20 cellular contexts compared by ENCODE assay signal in the genomic region with DNA sequence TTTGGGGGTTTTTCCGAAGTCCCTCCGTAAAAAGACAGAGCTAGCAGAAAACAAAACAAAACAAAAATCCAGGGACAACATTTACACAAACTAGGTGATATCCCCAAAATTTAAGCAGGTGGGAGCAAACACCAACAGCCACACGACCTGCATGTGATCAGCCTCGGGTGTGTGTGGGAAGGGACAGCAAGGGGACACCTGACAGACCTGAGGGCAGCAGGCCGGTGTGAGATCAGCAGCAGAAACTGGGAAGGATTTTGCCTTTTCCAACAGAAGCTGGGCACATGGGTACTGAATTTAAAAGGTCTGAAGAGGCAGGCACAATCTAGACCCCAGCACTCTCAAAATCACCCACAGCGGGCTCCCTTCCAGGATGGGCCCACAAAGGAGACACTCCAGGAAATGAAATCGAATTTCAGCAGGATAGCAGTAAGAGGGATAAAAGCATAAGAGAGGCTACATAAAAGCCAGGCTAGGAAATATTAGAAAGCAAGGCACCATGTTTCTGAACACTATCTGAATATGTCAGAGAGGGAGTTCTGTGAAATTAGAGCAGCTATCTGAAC. TPM values are rescaled to one million over a fixed set of nuclear protein-coding genes. Genes with fewer than 3 reads are reported as not detected.
DNase-seq lines count a peak whose midpoint lies in the region; ATAC-seq, FAIRE-seq and TF ChIP-seq lines count a peak whose summit lies in the region.
"Had no signal": no experiment of that assay in that cellular context is flagged by ENCODE, and none has a peak within 500 bp of the region (broad histone marks: within the 10 kb centered on the region; RNA-seq: fewer than 3 reads in every experiment).

No MANE protein-coding gene starts in this region.

- TF ChIP-seq CTCF in HepG2 (CRISPR knock-in tag; IDR thresholded peaks at IDR 0.05), result no peak
- TF ChIP-seq CTCF in right lobe of liver (IDR thresholded peaks at IDR 0.05), result no peak
- TF ChIP-seq CTCF in brain (conservative IDR thresholded peaks at IDR 0.05), result no peak
- TF ChIP-seq CTCF in neural progenitor cell (IDR thresholded peaks at IDR 0.05), result no peak

- H3K4me2 ChIP-seq in HepG2 (ENCODE audit: low read depth, low read length) (no peak overlapping the region), neural progenitor cell (no peak overlapping the region)

- TF ChIP-seq RAD21 in HepG2 (CRISPR knock-in tag; IDR thresholded peaks at IDR 0.05), result no peak

- DNase-seq in HepG2 (ENCODE audit: low spot score) (no peak), right lobe of liver (no peak), neural progenitor cell (ENCODE audit: low spot score) (no peak), aorta (no peak)
- DNase-seq in activated T-helper 1 cell treated with anti-CD3 and anti-CD28 coated beads, Interleukin-12 subunit alpha, Interleukin-12 subunit beta, Interleukin-2, Interleukin-4 antibody, amounts not matched to agents 30 ng/mL and 10 ng/mL and 1 ng/mL, durations not matched to agents 14 hours and 24 hours and 36 hours (ENCODE audit: low spot score), result no peak
- DNase-seq: activated T-cell treated with anti-CD3 and anti-CD28 coated beads, Interleukin-2, amount 50 U/mL, for 1 hour; CD8-positive, alpha-beta memory T cell; central memory CD4-positive, alpha-beta T cell; EL; left colon; NCI-H187 treated with DMSO at 0.1 percent for 48 hours; NCI-H524 treated with DMSO at 0.1 percent for 48 hours; stimulated activated CD4-positive, alpha-beta T cell treated with anti-CD3 and anti-CD28 coated beads, Interleukin-12 subunit alpha, Interleukin-12 subunit beta, amount 100 ng/mL, for 4 hours; stimulated activated naive CD4-positive, alpha-beta T cell had no signal

- 93% methylated on average over 7 of the region's 7 CpGs for WGBS in HepG2 (ENCODE audit: low lambda C conversion rate)
- WGBS in right lobe of liver (ENCODE audit: insufficient coverage, low coverage, low lambda C conversion rate, missing lambda C conversion rate), result 67% methylated on average over 5 of the region's 7 CpGs
- WGBS in aorta, 2 donors, result 81 to 82% methylated on average over 7 of the region's 7 CpGs

- H2AFZ ChIP-seq in HepG2 (ENCODE audit: low read length) (no peak overlapping the region), neural progenitor cell (replicated peaks) (no peak overlapping the region)

- no TSS peak for BruUV-seq in HepG2 (replicated peaks; lab: Mats Ljungman, UMichigan)

- H3K9me3 Mint-ChIP-seq in brain (peaks cover 0 to 2% (median 0%) of the 10 kb centered on the region in 5 experiments), neural progenitor cell (no peaks in the 10 kb centered on the region)
- no peaks in the 10 kb centered on the region for H3K9me3 Mint-ChIP-seq in activated T-helper 1 cell treated with anti-CD3 and anti-CD28 coated beads, Interleukin-12 subunit alpha, Interleukin-12 subunit beta, Interleukin-2, Interleukin-4 antibody, amounts not matched to agents 30 ng/mL and 10 ng/mL and 1 ng/mL, durations not matched to agents 14 hours and 24 hours and 36 hours
- H3K9me3 Mint-ChIP-seq: CD8-positive, alpha-beta memory T cell had no signal

- H3K4me3 ChIP-seq in HepG2 (replicated peaks in 1 of 3; ENCODE audit: insufficient read depth in 1 of 3, low read depth in 2 of 3, low read length in 3 of 3) (no peak overlapping the region), right lobe of liver (no peak overlapping the region), neural progenitor cell (no peak overlapping the region), aorta (ENCODE audit: low read length in 2 of 2) (no peak overlapping the region)
- H3K4me3 ChIP-seq: vagina had no signal

- H3K27me3 ChIP-seq in HepG2 (ENCODE audit: control insufficient read depth in 1 of 2, insufficient read depth in 2 of 2, low read length in 2 of 2), result no peaks in the 10 kb centered on the region
- no peaks in the 10 kb centered on the region for H3K27me3 ChIP-seq in right lobe of liver
- no peaks in the 10 kb centered on the region for H3K27me3 ChIP-seq in neural progenitor cell
- H3K27me3 ChIP-seq in aorta (ENCODE audit: control insufficient read depth in 1 of 2, insufficient read depth in 2 of 2, low read length in 1 of 2), result no peaks in the 10 kb centered on the region
- H3K27me3 ChIP-seq: vagina had no signal

- H3F3A ChIP-seq in neural progenitor cell (ENCODE audit: low read depth), result peaks cover 29% of the 10 kb centered on the region

- intact Hi-C loops in HepG2 (cut with micrococcal nuclease; ENCODE audit: unreplicated experiment) (no loop called here), right lobe of liver (cut with DNase I) (no loop called here), aorta (cut with DNase I) (no loop called here)
- intact Hi-C loops in activated T-helper 1 cell treated with anti-CD3 and anti-CD28 coated beads, Interleukin-12 subunit alpha, Interleukin-12 subunit beta, Interleukin-2, Interleukin-4 antibody, amounts not matched to agents 30 ng/mL and 10 ng/mL and 1 ng/mL, durations not matched to agents 14 hours and 24 hours and 36 hours (cut with micrococcal nuclease), result no loop called here

- CTCF ChIA-PET in HepG2 (lab: Yijun Ruan, JAX; ENCODE audit: low intra/inter-chr PET ratio, low total read pairs), result no interaction called here

- H3K4me3 Mint-ChIP-seq in brain (no peak overlapping the region), neural progenitor cell (no peak overlapping the region)
- no peak overlapping the region for H3K4me3 Mint-ChIP-seq in activated T-helper 1 cell treated with anti-CD3 and anti-CD28 coated beads, Interleukin-12 subunit alpha, Interleukin-12 subunit beta, Interleukin-2, Interleukin-4 antibody, amounts not matched to agents 30 ng/mL and 10 ng/mL and 1 ng/mL, durations not matched to agents 14 hours and 24 hours and 36 hours
- H3K4me3 Mint-ChIP-seq: activated naive CD8-positive, alpha-beta T cell; CD8-positive, alpha-beta memory T cell had no signal

- H3K27me3 Mint-ChIP-seq in brain (no peaks in the 10 kb centered on the region), neural progenitor cell (ENCODE audit: insufficient read depth, low read depth) (no peaks in the 10 kb centered on the region)
- H3K27me3 Mint-ChIP-seq in activated T-helper 1 cell treated with anti-CD3 and anti-CD28 coated beads, Interleukin-12 subunit alpha, Interleukin-12 subunit beta, Interleukin-2, Interleukin-4 antibody, amounts not matched to agents 30 ng/mL and 10 ng/mL and 1 ng/mL, durations not matched to agents 14 hours and 24 hours and 36 hours (ENCODE audit: insufficient read depth), result no peaks in the 10 kb centered on the region
- H3K27me3 Mint-ChIP-seq: activated naive CD8-positive, alpha-beta T cell; CD8-positive, alpha-beta memory T cell had no signal

- POLR2A ChIA-PET in HepG2 (lab: Yijun Ruan, JAX), result no interaction called here

- no peak for TF ChIP-seq EP300 in HepG2 (IDR thresholded peaks at IDR 0.05; ENCODE audit: low read depth in 2 of 2, low read length in 2 of 2)
- no peak for TF ChIP-seq EP300 in HepG2 (CRISPR knock-in tag; IDR thresholded peaks at IDR 0.05; ENCODE audit: borderline replicate concordance)

- H3K36me3 ChIP-seq in HepG2 (replicated peaks in 1 of 2; ENCODE audit: control insufficient read depth in 1 of 2, insufficient read depth in 2 of 2, low read length in 2 of 2) (peaks cover 13 to 27% of the 10 kb centered on the region in 2 experiments), right lobe of liver (no peaks in the 10 kb centered on the region), neural progenitor cell (no peaks in the 10 kb centered on the region), aorta (ENCODE audit: control insufficient read depth in 1 of 2, insufficient read depth in 2 of 2, low read length in 1 of 2) (peaks cover 0 to 4% of the 10 kb centered on the region in 2 donors)

- peaks cover 28% of the 10 kb centered on the region for H3K79me2 ChIP-seq in HepG2 (ENCODE audit: insufficient read depth, low read length)
- peaks cover 44% of the 10 kb centered on the region for H3K79me2 ChIP-seq in neural progenitor cell (ENCODE audit: low read depth)

- TF ChIP-seq POLR2A in HepG2 (IDR thresholded peaks at IDR 0.05; ENCODE audit: insufficient read depth in 1 of 2, low read depth in 2 of 2, low read length in 2 of 2), result no peak
- no peak for TF ChIP-seq POLR2A in right lobe of liver (IDR thresholded peaks at IDR 0.05)

- H3K27ac ChIP-seq in HepG2 (ENCODE audit: extremely low read length, insufficient read depth, low read length), result peak overlapping the region; percentile 17
- no peak overlapping the region for H3K27ac ChIP-seq in right lobe of liver
- H3K27ac ChIP-seq in neural progenitor cell, result peak overlapping the region; percentile 75
- H3K27ac ChIP-seq in aorta (ENCODE audit: low read depth in 1 of 2, low read length in 2 of 2), result peak overlapping the region in 1 of 2 donors; percentile 1
- H3K27ac ChIP-seq: vagina had no signal

- H3K9ac ChIP-seq in HepG2 (ENCODE audit: insufficient read depth, low read depth, low read length) (no peak overlapping the region), neural progenitor cell (peak overlapping the region; percentile 29)

- H4K20me1 ChIP-seq in HepG2 (ENCODE audit: insufficient read depth, low read length) (0 out of 2 replicates have a peak, but pooled peaks cover 11% of the 10 kb centered on the region), neural progenitor cell (ENCODE audit: low read depth) (peaks cover 28% of the 10 kb centered on the region)

- H3K36me3 Mint-ChIP-seq in brain (peaks cover 50% of the 10 kb centered on the region), neural progenitor cell (peaks cover 22% of the 10 kb centered on the region)
- peaks cover 5% of the 10 kb centered on the region for H3K36me3 Mint-ChIP-seq in activated T-helper 1 cell treated with anti-CD3 and anti-CD28 coated beads, Interleukin-12 subunit alpha, Interleukin-12 subunit beta, Interleukin-2, Interleukin-4 antibody, amounts not matched to agents 30 ng/mL and 10 ng/mL and 1 ng/mL, durations not matched to agents 14 hours and 24 hours and 36 hours (ENCODE audit: low read depth)

- H3K9me3 ChIP-seq in HepG2 (ENCODE audit: low read length), result no peaks in the 10 kb centered on the region
- no peaks in the 10 kb centered on the region for H3K9me3 ChIP-seq in right lobe of liver
- H3K9me3 ChIP-seq in neural progenitor cell (ENCODE audit: low read depth), result no peaks in the 10 kb centered on the region
- H3K9me3 ChIP-seq in aorta (ENCODE audit: control insufficient read depth, low read length), result no peaks in the 10 kb centered on the region
- H3K9me3 ChIP-seq: vagina had no signal

- peaks cover 80% of the 10 kb centered on the region for H3K4me1 Mint-ChIP-seq in brain
- H3K4me1 Mint-ChIP-seq in neural progenitor cell, result peaks cover 54% of the 10 kb centered on the region
- no peaks in the 10 kb centered on the region for H3K4me1 Mint-ChIP-seq in activated T-helper 1 cell treated with anti-CD3 and anti-CD28 coated beads, Interleukin-12 subunit alpha, Interleukin-12 subunit beta, Interleukin-2, Interleukin-4 antibody, amounts not matched to agents 30 ng/mL and 10 ng/mL and 1 ng/mL, durations not matched to agents 14 hours and 24 hours and 36 hours (ENCODE audit: low read depth)
- H3K4me1 Mint-ChIP-seq: CD8-positive, alpha-beta memory T cell had no signal

- in situ Hi-C loops in HepG2 (cut with HindIII; ENCODE audit: extremely low pct_ligation_motif_present, low pct_unique_long_range_greater_than_20kb), result no loop called here

- no peak for FAIRE-seq in HepG2 (lab: Jason Lieb, UNC)
- FAIRE-seq: TTC549 had no signal

- peak overlapping the region in 4 of 5 experiments; percentile 20 to 96 (median 86) for H3K27ac Mint-ChIP-seq in brain
- peak overlapping the region; percentile 67 for H3K27ac Mint-ChIP-seq in neural progenitor cell
- H3K27ac Mint-ChIP-seq in activated T-helper 1 cell treated with anti-CD3 and anti-CD28 coated beads, Interleukin-12 subunit alpha, Interleukin-12 subunit beta, Interleukin-2, Interleukin-4 antibody, amounts not matched to agents 30 ng/mL and 10 ng/mL and 1 ng/mL, durations not matched to agents 14 hours and 24 hours and 36 hours, result no peak overlapping the region
- H3K27ac Mint-ChIP-seq: activated naive CD8-positive, alpha-beta T cell had no signal

- H3K4me1 ChIP-seq in HepG2 (ENCODE audit: insufficient read depth, low read length) (peaks cover 33% of the 10 kb centered on the region), right lobe of liver (peaks cover 0 to 18% (median 8%) of the 10 kb centered on the region in 4 donors), neural progenitor cell (peaks cover 34% of the 10 kb centered on the region), aorta (ENCODE audit: control insufficient read depth in 1 of 2, insufficient read depth in 2 of 2, low read length in 2 of 2) (peaks cover 0 to 8% of the 10 kb centered on the region in 2 donors)

- no peak for ATAC-seq in HepG2
- ATAC-seq in right lobe of liver, result no peak
- no peak for ATAC-seq in HG03469 (IDR thresholded peaks at IDR 0.05; ENCODE audit: unreplicated experiment)
- ATAC-seq in aorta (ENCODE audit: low FRiP score), result no peak
- ATAC-seq in HG02981 (IDR thresholded peaks at IDR 0.05; ENCODE audit: unreplicated experiment), result no peak
- ATAC-seq: left colon had no signal

RNA-seq across cellular contexts. Expression of a gene that starts 36.5 kb away (rescaled TPM):
- not detected in 2 replicates for total RNA-seq in HepG2 (2016; rRNA removed; fragmentation: Illumina TruSeq; extraction: Trizol)
- total RNA-seq in HepG2 (2016; cell fraction: cytosol; rRNA removed; fragmentation: Illumina TruSeq; extraction: Trizol; ENCODE audit: low read depth), result not detected in 2 replicates
- not detected in 2 replicates for total RNA-seq in HepG2 (2016; cell fraction: insoluble cytoplasmic fraction; rRNA removed; fragmentation: Illumina TruSeq; extraction: Trizol)
- total RNA-seq in HepG2 (2016; cell fraction: membrane; rRNA removed; fragmentation: Illumina TruSeq; extraction: Trizol), result not detected in 2 replicates
- total RNA-seq in HepG2 (2016; cell fraction: nucleus; rRNA removed; fragmentation: Illumina TruSeq; extraction: Trizol), result not detected in 2 replicates
- polyA plus RNA-seq in HepG2 (2011; rRNA removed), result 0.07 and 0.12 TPM in 2 replicates
- polyA plus RNA-seq in HepG2 (2011; cell fraction: cytosol; rRNA removed), result 0.07 and 0.08 TPM in 2 replicates
- polyA plus RNA-seq in HepG2 (2011; cell fraction: nucleus; rRNA removed), result 0.14 and 0.16 TPM in 2 replicates
- polyA plus RNA-seq in HepG2 (2012), result not detected in 2 replicates
- polyA plus RNA-seq in HepG2 (2016; cell fraction: cytosol; fragmentation: Illumina TruSeq; extraction: Trizol; ENCODE audit: low read depth), result not detected in 2 replicates
- 0.10 TPM in 1 of 2 replicates, not detected in the other for polyA plus RNA-seq in HepG2 (2016; cell fraction: insoluble cytoplasmic fraction; fragmentation: Illumina TruSeq; extraction: Trizol; ENCODE audit: low read depth)
- not detected in 2 replicates for polyA plus RNA-seq in HepG2 (2016; cell fraction: membrane; fragmentation: Illumina TruSeq; extraction: Trizol; ENCODE audit: low read depth)
- polyA plus RNA-seq in HepG2 (2016; cell fraction: nucleus; fragmentation: Illumina TruSeq; extraction: Trizol; ENCODE audit: insufficient read depth, low read depth), result not detected in 2 replicates
- polyA minus RNA-seq in HepG2 (2011; rRNA and poly(A)+ RNA removed; ENCODE audit: low replicate concordance), result 0.26 and 2.7 TPM in 2 replicates
- not detected in 2 replicates for polyA minus RNA-seq in HepG2 (2011; cell fraction: cytosol; rRNA and poly(A)+ RNA removed)
- polyA minus RNA-seq in HepG2 (2011; cell fraction: nucleus; rRNA and poly(A)+ RNA removed), result not detected in 2 replicates
- 1 to 10 TPM; 1.5 to 6.0 (median 3.1) TPM for total RNA-seq in right lobe of liver
- polyA plus RNA-seq in brain (ENCODE audit: insufficient read depth, low read depth, low replicate concordance), result 8.1 TPM
- total RNA-seq in neural progenitor cell (ENCODE audit: low replicate concordance), result not detected in 2 replicates
- total RNA-seq in aorta, result 10 to 100 TPM in 1 of 2 donors, 1 to 10 TPM in 1; 8.1 to 13.0 TPM
- 1 to 10 TPM in 1 of 2 donors, under 1 TPM in 1; 0.87 to 5.4 TPM for polyA plus RNA-seq in aorta
- 51.9 and 53.5 TPM in 2 replicates for total RNA-seq in activated T-helper 1 cell treated with anti-CD3 and anti-CD28 coated beads, Interleukin-12 subunit alpha, Interleukin-12 subunit beta, Interleukin-2, Interleukin-4 antibody, amounts not matched to agents 30 ng/mL and 10 ng/mL and 1 ng/mL, durations not matched to agents 14 hours and 24 hours and 36 hours

Comparison
In these comparisons a context has a peak if more than half of its experiments do, and no peak if none do; other contexts are left out.
1. H3K27ac ChIP-seq: peak in HepG2 (single experiment) and neural progenitor cell (single experiment); none in right lobe of liver (0 of 3).